Comparison of ENCODE assay signal across 1 cellular context in genomic region chr19:38206006-38206745, GRCh38.
TF ChIP-seq lines count a peak whose summit lies in the region.

No MANE protein-coding gene starts in this region.

TF ChIP-seq in HCT116, 20 proteins besides CTCF, POLR2A, EP300 and RAD21 (continued from another document):
- TF ChIP-seq REST (IDR thresholded peaks at IDR 0.05; ENCODE audit: low read depth) = no peak
- TF ChIP-seq EGR1 (IDR thresholded peaks at IDR 0.05; ENCODE audit: low read depth) = no peak
- TF ChIP-seq POLR2AphosphoS5 (IDR thresholded peaks at IDR 0.05; ENCODE audit: low read depth, low read length) = no peak
- no peak for TF ChIP-seq ELF1 (IDR thresholded peaks at IDR 0.05; ENCODE audit: borderline replicate concordance, low read depth)
- TF ChIP-seq SIN3A (IDR thresholded peaks at IDR 0.05; ENCODE audit: low read depth) = no peak
- TF ChIP-seq ATF3 (IDR thresholded peaks at IDR 0.05) = no peak
- TF ChIP-seq ZBTB33 (IDR thresholded peaks at IDR 0.05; ENCODE audit: extremely low read depth, insufficient replicate concordance, low read length) = no peak
- TF ChIP-seq ZNF274 (IDR thresholded peaks at IDR 0.05; ENCODE audit: low read depth, low read length) = no peak
- no peak for TF ChIP-seq EZH2 (IDR thresholded peaks at IDR 0.05)
